ENCODE assay signal across 15 cellular contexts in the genomic region with DNA sequence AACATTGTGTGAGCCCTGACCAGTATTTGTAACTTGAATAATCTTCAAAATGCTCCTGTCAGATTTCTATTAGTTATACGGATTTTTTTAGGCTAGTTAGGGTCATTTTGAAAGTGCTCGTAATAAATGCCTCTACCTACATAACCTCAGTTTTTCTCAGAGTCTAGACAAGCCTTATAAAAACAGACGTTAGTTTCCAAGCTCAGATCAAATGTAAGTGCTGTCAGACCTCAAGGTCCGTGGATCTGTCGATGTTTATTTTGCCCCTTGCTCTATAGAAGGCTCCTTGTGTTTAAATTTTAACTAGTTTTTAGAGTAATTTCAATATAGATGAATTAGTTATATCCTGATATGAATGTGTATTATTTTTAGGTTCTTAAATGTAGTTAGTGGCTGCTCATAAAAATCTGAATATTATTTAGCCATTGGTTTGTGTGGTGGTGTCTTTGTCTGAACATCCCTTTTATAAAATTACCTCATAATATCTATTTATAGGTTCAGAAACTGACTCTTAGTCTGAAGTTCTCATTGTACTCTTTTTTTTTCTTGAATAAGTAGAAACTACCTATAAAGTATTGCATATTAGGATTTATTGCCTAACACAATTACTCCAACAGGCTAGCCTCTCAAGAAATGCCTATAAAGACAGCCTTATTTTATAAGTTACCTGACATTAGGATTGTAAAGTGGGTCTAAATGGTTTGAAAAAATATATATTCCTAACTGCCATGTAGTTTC.
DNase-seq lines count a peak whose midpoint lies in the region; ATAC-seq and TF ChIP-seq lines count a peak whose summit lies in the region.
"Had no signal": no experiment of that assay in that cellular context is flagged by ENCODE, and none has a peak within 500 bp of the region (broad histone marks: within the 10 kb centered on the region; RNA-seq: fewer than 3 reads in every experiment).

No MANE protein-coding gene starts in this region.

- H3K36me3 Mint-ChIP-seq in activated naive CD8-positive, alpha-beta T cell = peaks cover 4% of the 10 kb centered on the region
- peaks cover 0 to 18% (median 6%) of the 10 kb centered on the region in 5 donors for H3K36me3 Mint-ChIP-seq in naive thymus-derived CD4-positive, alpha-beta T cell

- H3K4me3 ChIP-seq in naive thymus-derived CD4-positive, alpha-beta T cell (ENCODE audit: low read length) = no peak overlapping the region
- H3K4me3 ChIP-seq: tibial nerve had no signal

- no peak for TF ChIP-seq CTCF in GM13977 (IDR thresholded peaks at IDR 0.05; ENCODE audit: extremely low read depth, insufficient read depth, missing control alignments)

- H3K27me3 Mint-ChIP-seq in activated naive CD8-positive, alpha-beta T cell = no peaks in the 10 kb centered on the region
- no peaks in the 10 kb centered on the region for H3K27me3 Mint-ChIP-seq in naive thymus-derived CD4-positive, alpha-beta T cell
- H3K27me3 Mint-ChIP-seq: CD4-positive, alpha-beta memory T cell; dendritic cell treated with granulocyte-macrophage colony-stimulating factor and Interleukin-4, amounts not matched to agents 40 ng/mL and 50 ng/mL, for 4 days had no signal

- intact Hi-C loops in naive thymus-derived CD4-positive, alpha-beta T cell (cut with micrococcal nuclease) = loop anchor here in 1 of 2 donors (1.0 kb wide), 1 partner anchor 10 kb away; no protein-coding TSS in a partner anchor
- intact Hi-C loops in left ventricle myocardium superior (cut with micrococcal nuclease) = no loop called here

- H3K9me3 Mint-ChIP-seq in activated naive CD8-positive, alpha-beta T cell (ENCODE audit: low read depth) = no peaks in the 10 kb centered on the region
- no peaks in the 10 kb centered on the region for H3K9me3 Mint-ChIP-seq in naive thymus-derived CD4-positive, alpha-beta T cell
- H3K9me3 Mint-ChIP-seq: CD4-positive, alpha-beta memory T cell; immature natural killer cell had no signal

- peaks cover 24% of the 10 kb centered on the region for H3K4me1 Mint-ChIP-seq in activated naive CD8-positive, alpha-beta T cell (ENCODE audit: low read depth)
- H3K4me1 Mint-ChIP-seq in naive thymus-derived CD4-positive, alpha-beta T cell = peaks cover 7 to 38% (median 20%) of the 10 kb centered on the region in 7 donors
- H3K4me1 Mint-ChIP-seq: CD4-positive, alpha-beta memory T cell; immature natural killer cell had no signal

- H3K9me3 ChIP-seq in naive thymus-derived CD4-positive, alpha-beta T cell (ENCODE audit: control insufficient read depth in 2 of 3, low read length in 3 of 3) = no peaks in the 10 kb centered on the region
- H3K9me3 ChIP-seq: tibial nerve had no signal

- H3K27ac ChIP-seq in naive thymus-derived CD4-positive, alpha-beta T cell (ENCODE audit: low read depth, low read length) = no peak overlapping the region
- H3K27ac ChIP-seq: tibial nerve had no signal

- H3K27ac Mint-ChIP-seq in activated naive CD8-positive, alpha-beta T cell = peak overlapping the region; percentile 22
- H3K27ac Mint-ChIP-seq in naive thymus-derived CD4-positive, alpha-beta T cell = peak overlapping the region in 8 of 9 donors; percentile 25 to 90 (median 70)
- H3K27ac Mint-ChIP-seq: CD4-positive, alpha-beta memory T cell; dendritic cell treated with granulocyte-macrophage colony-stimulating factor and Interleukin-4, amounts not matched to agents 40 ng/mL and 50 ng/mL, for 4 days; immature natural killer cell had no signal

- peak overlapping the region; percentile 41 for H3K4me3 Mint-ChIP-seq in activated naive CD8-positive, alpha-beta T cell
- peak overlapping the region; percentile 25 to 72 (median 66) for H3K4me3 Mint-ChIP-seq in naive thymus-derived CD4-positive, alpha-beta T cell
- H3K4me3 Mint-ChIP-seq: CD4-positive, alpha-beta memory T cell; dendritic cell treated with granulocyte-macrophage colony-stimulating factor and Interleukin-4, amounts not matched to agents 40 ng/mL and 50 ng/mL, for 4 days; immature natural killer cell had no signal

- POLR2A ChIA-PET in naive thymus-derived CD4-positive, alpha-beta T cell (lab: Charles Lee) = no interaction called here

- H3K4me1 ChIP-seq in naive thymus-derived CD4-positive, alpha-beta T cell (ENCODE audit: control insufficient read depth in 2 of 2, insufficient read depth in 2 of 2, low read length in 2 of 2) = peaks cover 0 to 4% of the 10 kb centered on the region in 2 donors

- CTCF ChIA-PET in naive thymus-derived CD4-positive, alpha-beta T cell (lab: Charles Lee) = interaction anchor here (0.8 to 1.0 kb wide), 3 partner anchors 10 to 24 kb away, joined by 3 to 7 read pairs (median 3); no protein-coding TSS in a partner anchor

- ATAC-seq in HG03159 (IDR thresholded peaks at IDR 0.05; ENCODE audit: unreplicated experiment) (peak; percentile 78), HG02623 (IDR thresholded peaks at IDR 0.05; ENCODE audit: unreplicated experiment) (no peak), HG02610 (IDR thresholded peaks at IDR 0.05; ENCODE audit: unreplicated experiment) (no peak), left ventricle myocardium superior (no peak)
- no peak for ATAC-seq in naive thymus-derived CD4-positive, alpha-beta T cell

- no peaks in the 10 kb centered on the region for H3K36me3 ChIP-seq in naive thymus-derived CD4-positive, alpha-beta T cell (ENCODE audit: control insufficient read depth in 2 of 3, insufficient read depth in 3 of 3, low read length in 3 of 3)

- DNase-seq in GM13977 (ENCODE audit: low spot score) (peak; percentile 59), RKO (ENCODE audit: low spot score) (no peak), left ventricle myocardium superior (no peak)
- DNase-seq in naive thymus-derived CD4-positive, alpha-beta T cell = no peak
- DNase-seq: amygdala; CD4-positive, alpha-beta memory T cell; immature natural killer cell; NCI-H2029 treated with DMSO at 0.1 percent for 48 hours; OCI-M1 had no signal

- in situ Hi-C loops in GM13977 (cut with MboI; ENCODE audit: low pct_unique_long_range_greater_than_20kb, low sequenced_read_pairs, unreplicated experiment) = no loop called here

- no peaks in the 10 kb centered on the region for H3K27me3 ChIP-seq in naive thymus-derived CD4-positive, alpha-beta T cell (ENCODE audit: control insufficient read depth in 2 of 2, insufficient read depth in 2 of 2, low read length in 2 of 2)
- H3K27me3 ChIP-seq: tibial nerve had no signal
